Comparison of ENCODE assay signal across 17 cellular contexts in genomic region chr2:75003773-75004172, GRCh38. TPM values are rescaled to one million over a fixed set of nuclear protein-coding genes. Genes with fewer than 3 reads are reported as not detected.
A peak's percentile ranks its signal among the peaks of the same experiment; 100 is the strongest.
DNase-seq lines count a peak whose midpoint lies in the region; ATAC-seq and TF ChIP-seq lines count a peak whose summit lies in the region.
"Had no signal": no experiment of that assay in that cellular context is flagged by ENCODE, and none has a peak within 500 bp of the region (broad histone marks: within the 10 kb centered on the region; RNA-seq: fewer than 3 reads in every experiment).

No MANE protein-coding gene starts in this region.

- H3K4me1 ChIP-seq in breast epithelium = no peaks in the 10 kb centered on the region
- no peaks in the 10 kb centered on the region for H3K4me1 ChIP-seq in stomach
- H3K4me1 ChIP-seq: BLaER1 had no signal

- no peak for TF ChIP-seq EP300 in Ishikawa (IDR thresholded peaks at IDR 0.05; ENCODE audit: borderline replicate concordance)
- TF ChIP-seq EP300 in stomach (IDR thresholded peaks at IDR 0.05) = no peak

- DNase-seq in WTC11 (ENCODE audit: low spot score) = no peak
- DNase-seq in fibroblast of pulmonary artery (ENCODE audit: low read depth) = peak; percentile 23
- no peak for DNase-seq in breast epithelium (ENCODE audit: low spot score in 2 of 2)
- DNase-seq in AML-193 (lab: John Stamatoyannopoulos, UW) = no peak
- no peak for DNase-seq in stomach
- DNase-seq: CD4-positive, alpha-beta T cell; COR-L47; DMS79; NCI-H1694 treated with DMSO at 0.1 percent for 48 hours; NCI-H2081 treated with DMSO at 0.1 percent for 48 hours; NCI-H446; NCI-H526 had no signal

- no peak overlapping the region for H3K4me3 Mint-ChIP-seq in WTC11
- H3K4me3 Mint-ChIP-seq: CD4-positive, alpha-beta T cell had no signal

- H3K27me3 Mint-ChIP-seq in WTC11 (ENCODE audit: low read depth) = no peaks in the 10 kb centered on the region
- H3K27me3 Mint-ChIP-seq: CD4-positive, alpha-beta T cell had no signal

- POLR2A ChIA-PET in WTC11 (lab: Charles Lee) = interaction anchor here (0.7 kb wide), 1 partner anchor 9 kb away, joined by 3 read pairs; no protein-coding TSS in a partner anchor

- no peak for TF ChIP-seq CTCF in WTC11 (IDR thresholded peaks at IDR 0.05)
- no peak for TF ChIP-seq CTCF in fibroblast of pulmonary artery (IDR thresholded peaks at IDR 0.05; ENCODE audit: low read length, missing control alignments)
- TF ChIP-seq CTCF in breast epithelium (IDR thresholded peaks at IDR 0.05) = no peak
- TF ChIP-seq CTCF in stomach (IDR thresholded peaks at IDR 0.05) = no peak

- intact Hi-C loops in breast epithelium (cut with DNase I; ENCODE audit: low total_unique reads) = no loop called here
- intact Hi-C loops in stomach (cut with DNase I; ENCODE audit: low total_unique reads) = no loop called here

- no peaks in the 10 kb centered on the region for H3K36me3 ChIP-seq in breast epithelium
- H3K36me3 ChIP-seq in stomach = no peaks in the 10 kb centered on the region

- ATAC-seq in WTC11 = peak; percentile 38; the same call in 1 of the 2 replicates
- no peak for ATAC-seq in GM19324 (IDR thresholded peaks at IDR 0.05; ENCODE audit: low FRiP score, unreplicated experiment)
- ATAC-seq: Right ventricle myocardium inferior had no signal

- TF ChIP-seq RAD21 in Ishikawa (IDR thresholded peaks at IDR 0.05; ENCODE audit: low read depth) = no peak

- no peak overlapping the region for H3K27ac Mint-ChIP-seq in WTC11
- H3K27ac Mint-ChIP-seq: CD4-positive, alpha-beta T cell had no signal

- WGBS in stomach, 5 donors = 70 to 80% (median 76%) methylated on average over 2 of the region's 2 CpGs

- H3K4me1 Mint-ChIP-seq in WTC11 = no peaks in the 10 kb centered on the region

- no peak overlapping the region for H3K27ac ChIP-seq in breast epithelium
- no peak overlapping the region for H3K27ac ChIP-seq in stomach
- H3K27ac ChIP-seq: BLaER1, KMS-11 had no signal

- CTCF ChIA-PET in WTC11 (lab: Charles Lee) = no interaction called here

- H3K4me3 ChIP-seq in fibroblast of pulmonary artery (replicated peaks; ENCODE audit: low read depth, low read length) (no peak overlapping the region), breast epithelium (no peak overlapping the region), stomach (no peak overlapping the region)
- H3K4me3 ChIP-seq: BLaER1 had no signal

- H3K9me3 ChIP-seq in breast epithelium = no peaks in the 10 kb centered on the region
- no peaks in the 10 kb centered on the region for H3K9me3 ChIP-seq in stomach

- peaks cover 1% of the 10 kb centered on the region; the same call in 1 of the 2 replicates for H3K36me3 Mint-ChIP-seq in WTC11

- H3K27me3 ChIP-seq in breast epithelium (no peaks in the 10 kb centered on the region), stomach (no peaks in the 10 kb centered on the region)
- H3K27me3 ChIP-seq: BLaER1 had no signal

- TF ChIP-seq POLR2A in breast epithelium (IDR thresholded peaks at IDR 0.05) (no peak), stomach (IDR thresholded peaks at IDR 0.05) (no peak)

- H3K9me3 Mint-ChIP-seq in WTC11 = peaks cover 7% of the 10 kb centered on the region
- H3K9me3 Mint-ChIP-seq: CD4-positive, alpha-beta T cell had no signal

TF ChIP-seq in Ishikawa, 13 proteins besides CTCF, POLR2A, EP300 and RAD21:
- TF ChIP-seq YY1 (IDR thresholded peaks at IDR 0.05; ENCODE audit: low read depth) (no peak), MAX (IDR thresholded peaks at IDR 0.05) (no peak), USF1 (IDR thresholded peaks at IDR 0.05) (peak; percentile 82), TCF12 (IDR thresholded peaks at IDR 0.05; ENCODE audit: low read depth) (no peak), NFIC (IDR thresholded peaks at IDR 0.05) (no peak)

TF ChIP-seq in WTC11, 78 proteins besides CTCF, POLR2A, EP300 and RAD21:
- peak; percentile 78 for TF ChIP-seq USF2 (CRISPR knock-in tag; IDR thresholded peaks at IDR 0.05)
- TF ChIP-seq AFF4 (CRISPR knock-in tag; IDR thresholded peaks at IDR 0.05; ENCODE audit: borderline replicate concordance) = no peak
- TF ChIP-seq USF1 (CRISPR knock-in tag; IDR thresholded peaks at IDR 0.05) = peak; percentile 78; the same call in 1 of the 2 replicates

RNA-seq across cellular contexts. Expression of gene POLE4, which starts 45.3 kb away (rescaled TPM):
- 31.5 to 36.4 TPM (median 35.2 TPM) in 3 replicates for total RNA-seq in WTC11 (2021)
- total RNA-seq in breast epithelium = 10 to 100 TPM; 31.9 to 46.5 (median 37.1) TPM
- total RNA-seq in stomach = 10 to 100 TPM in 3 of 5 donors, 1 to 10 TPM in 2; 6.7 to 43.2 (median 19.6) TPM
- 100 to 1,000 TPM in 1 of 3 donors, 10 to 100 TPM in 2; 59.8 to 112 (median 92.1) TPM for polyA plus RNA-seq in stomach
